ENCODE assay signal across 8 cellular contexts in the genomic region with DNA sequence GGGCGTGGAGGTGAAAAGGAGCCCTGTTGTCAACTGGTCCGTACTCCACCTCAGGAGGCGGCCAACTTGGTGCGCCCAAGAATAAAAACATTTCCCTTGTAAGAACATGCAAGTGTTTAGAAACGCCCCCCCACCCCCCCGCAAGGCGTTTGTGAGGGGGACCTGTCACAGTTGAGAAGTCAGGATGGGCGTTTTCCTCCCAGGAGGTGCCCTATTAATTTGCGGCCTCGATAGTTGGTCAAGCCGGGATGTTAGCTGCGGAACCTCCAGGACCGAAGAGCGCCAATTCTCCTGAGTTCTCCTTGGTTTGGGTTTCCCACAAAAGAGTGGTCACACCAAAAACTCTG. TPM values are rescaled to one million over a fixed set of nuclear protein-coding genes. Genes with fewer than 3 reads are reported as not detected.
DNase-seq lines count a peak whose midpoint lies in the region; ATAC-seq, FAIRE-seq and TF ChIP-seq lines count a peak whose summit lies in the region.

No MANE protein-coding gene starts in this region.

- H3K27ac ChIP-seq in left ventricle myocardium inferior (replicated peaks) (peak overlapping the region; percentile 98), small intestine (ENCODE audit: low read depth in 1 of 2, low read length in 1 of 2) (peak overlapping the region; percentile 64 to 98)

- H3K27me3 ChIP-seq in left ventricle myocardium inferior (ENCODE audit: low read depth) (no peaks in the 10 kb centered on the region), small intestine (ENCODE audit: control insufficient read depth in 2 of 2, insufficient read depth in 2 of 2, low read length in 2 of 2) (no peaks in the 10 kb centered on the region)

- no peaks in the 10 kb centered on the region for H3K9me3 ChIP-seq in left ventricle myocardium inferior (replicated peaks)
- H3K9me3 ChIP-seq in small intestine (ENCODE audit: control insufficient read depth, low read depth) = no peaks in the 10 kb centered on the region

- ATAC-seq in GM21528 (IDR thresholded peaks at IDR 0.05; ENCODE audit: low FRiP score, unreplicated experiment) = peak; percentile 10

- H3K36me3 ChIP-seq in left ventricle myocardium inferior = no peaks in the 10 kb centered on the region
- H3K36me3 ChIP-seq in small intestine (ENCODE audit: control insufficient read depth in 2 of 2, insufficient read depth in 2 of 2, low read length in 2 of 2) = no peaks in the 10 kb centered on the region

- no peak for FAIRE-seq in small intestine (lab: Jason Lieb, UNC)

- peak overlapping the region; percentile 98 for H3K4me3 ChIP-seq in NB4 (ENCODE audit: low read depth, low read length)
- peak overlapping the region; percentile 90 for H3K4me3 ChIP-seq in left ventricle myocardium inferior
- H3K4me3 ChIP-seq in small intestine (ENCODE audit: low read depth in 1 of 2, low read length in 2 of 2) = peak overlapping the region; percentile 64 to 78

- intact Hi-C loops in left ventricle myocardium inferior (cut with micrococcal nuclease) = loop anchor here (5.0 kb wide), 1 partner anchor 38 kb away; a partner anchor contains a TSS

- 0% methylated on average over 14 of the region's 14 CpGs for WGBS in small intestine, 3 donors

- no peak for TF ChIP-seq POLR2A in NB4 (IDR thresholded peaks at IDR 0.05; ENCODE audit: extremely low read depth, insufficient read length)

- H3K4me1 ChIP-seq in left ventricle myocardium inferior (peaks cover 79% of the 10 kb centered on the region), small intestine (ENCODE audit: control insufficient read depth in 2 of 2, insufficient read depth in 1 of 2, low read depth in 1 of 2, low read length in 1 of 2) (no peaks in the 10 kb centered on the region)

- TF ChIP-seq CTCF in NB4 (IDR thresholded peaks at IDR 0.05; ENCODE audit: low read depth, low read length) (no peak), left ventricle myocardium inferior (IDR thresholded peaks at IDR 0.05; ENCODE audit: borderline replicate concordance) (no peak)

- DNase-seq in AG20443 (ENCODE audit: low spot score) = peak; percentile 23
- DNase-seq in NB4 (ENCODE audit: low read depth) = peak; percentile 71
- DNase-seq in activated naive CD4-positive, alpha-beta T cell treated with Interleukin-2 at 50 U/mL for 16 hours = peak; percentile 68
- DNase-seq in left ventricle myocardium inferior = peak; percentile 72
- no peak for DNase-seq in small intestine
- no peak for DNase-seq in epidermal melanocyte (ENCODE audit: insufficient read length, low spot score)
- no peak for DNase-seq in NCI-H128 (lab: John Stamatoyannopoulos, UW; ENCODE audit: unreplicated experiment)

RNA-seq across cellular contexts. Expression of a gene that starts 0.7 kb away (rescaled TPM):
- total RNA-seq in left ventricle myocardium inferior = 16.5 TPM
- polyA plus RNA-seq in small intestine = 10 to 100 TPM in 1 of 3 donors, 1 to 10 TPM in 2; 5.6 to 16.1 (median 8.6) TPM

RNA-seq across cellular contexts. Expression of a gene that starts 28.8 kb away (rescaled TPM):
- 0.41 TPM for total RNA-seq in left ventricle myocardium inferior
- polyA plus RNA-seq in small intestine = under 1 TPM in 1 of 3 donors, not detected in 2; 0.43 TPM

RNA-seq across cellular contexts. Expression of a gene that starts 35.9 kb away (rescaled TPM):
- 39.4 TPM for total RNA-seq in left ventricle myocardium inferior
- 100 to 1,000 TPM in 1 of 3 donors, 10 to 100 TPM in 2; 46.5 to 274 (median 64.0) TPM for polyA plus RNA-seq in small intestine

Comparison
In these comparisons a context has a peak if more than half of its experiments do, and no peak if none do; other contexts are left out.
1. DNase-seq: peak in AG20443 (single experiment), NB4 (single experiment), activated naive CD4-positive, alpha-beta T cell treated with Interleukin-2 at 50 U/mL for 16 hours (single experiment) and left ventricle myocardium inferior (single experiment); none in small intestine (single experiment), epidermal melanocyte (single experiment) and NCI-H128 (single experiment).
2. Peak in every context shown above with its lines, with median percentiles within 50 percentile points of each other: H3K4me3 ChIP-seq.